Comparison of ENCODE assay signal across 1 cellular context in the genomic region with DNA sequence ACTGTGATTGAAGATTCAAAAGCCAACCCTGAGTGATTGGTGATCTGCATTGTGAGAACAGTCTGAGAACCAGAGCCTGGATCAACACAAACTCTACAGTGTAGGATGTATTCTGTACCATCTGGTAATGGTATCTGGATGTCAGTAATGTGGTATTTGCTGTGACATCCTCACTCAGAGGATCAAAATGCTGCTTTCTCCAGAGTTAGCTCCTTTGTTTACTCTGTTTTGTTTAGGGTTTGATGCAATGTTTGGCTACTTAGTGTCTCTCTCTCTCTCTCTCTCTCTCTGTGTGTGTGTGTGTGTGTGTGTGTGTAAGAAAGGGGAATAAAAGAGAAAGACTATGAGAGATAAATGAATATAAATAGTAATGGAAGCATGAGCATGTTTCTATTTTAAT.
TF ChIP-seq lines count a peak whose summit lies in the region.

No MANE protein-coding gene starts in this region.

TF ChIP-seq in liver, 16 proteins besides CTCF, POLR2A, EP300 and RAD21 (continued from another document):
- TF ChIP-seq, protein P1, sequence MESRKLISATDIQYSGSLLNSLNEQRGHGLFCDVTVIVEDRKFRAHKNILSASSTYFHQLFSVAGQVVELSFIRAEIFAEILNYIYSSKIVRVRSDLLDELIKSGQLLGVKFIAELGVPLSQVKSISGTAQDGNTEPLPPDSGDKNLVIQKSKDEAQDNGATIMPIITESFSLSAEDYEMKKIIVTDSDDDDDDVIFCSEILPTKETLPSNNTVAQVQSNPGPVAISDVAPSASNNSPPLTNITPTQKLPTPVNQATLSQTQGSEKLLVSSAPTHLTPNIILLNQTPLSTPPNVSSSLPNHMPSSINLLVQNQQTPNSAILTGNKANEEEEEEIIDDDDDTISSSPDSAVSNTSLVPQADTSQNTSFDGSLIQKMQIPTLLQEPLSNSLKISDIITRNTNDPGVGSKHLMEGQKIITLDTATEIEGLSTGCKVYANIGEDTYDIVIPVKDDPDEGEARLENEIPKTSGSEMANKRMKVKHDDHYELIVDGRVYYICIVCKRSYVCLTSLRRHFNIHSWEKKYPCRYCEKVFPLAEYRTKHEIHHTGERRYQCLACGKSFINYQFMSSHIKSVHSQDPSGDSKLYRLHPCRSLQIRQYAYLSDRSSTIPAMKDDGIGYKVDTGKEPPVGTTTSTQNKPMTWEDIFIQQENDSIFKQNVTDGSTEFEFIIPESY (IDR thresholded peaks at IDR 0.05) = no peak
- TF ChIP-seq SP1 (IDR thresholded peaks at IDR 0.05) (no peak), FOXA1 (IDR thresholded peaks at IDR 0.05) (peak; percentile 69), HNF4A (conservative IDR thresholded peaks at IDR 0.05) (peak in 1 of 2 donors; percentile 12)
